Comparison of ENCODE assay signal across 8 cellular contexts in the genomic region with DNA sequence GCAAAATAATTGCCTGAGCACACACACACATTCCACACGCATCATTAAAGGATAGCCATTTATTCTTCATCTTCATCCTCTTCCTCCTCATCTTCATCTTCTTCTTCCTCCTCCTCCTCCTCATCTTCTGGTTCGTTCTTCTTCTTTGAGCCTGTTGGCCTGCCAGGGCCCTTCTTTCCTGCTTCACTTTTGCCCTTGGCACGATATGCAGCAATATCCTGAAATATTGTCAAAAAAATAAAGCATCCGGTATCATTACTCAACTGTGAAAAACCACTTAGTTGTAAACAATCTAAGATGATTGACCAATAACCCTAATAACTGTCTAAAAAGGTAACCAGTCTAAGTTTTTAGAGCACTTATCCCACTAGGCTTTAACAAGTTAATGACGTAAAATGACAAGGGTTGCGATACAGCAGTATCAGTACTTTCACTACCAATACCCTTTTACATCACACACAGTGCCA. TPM values are rescaled to one million over a fixed set of nuclear protein-coding genes. Genes with fewer than 3 reads are reported as not detected.
DNase-seq lines count a peak whose midpoint lies in the region; ATAC-seq and TF ChIP-seq lines count a peak whose summit lies in the region.
"Had no signal": no experiment of that assay in that cellular context is flagged by ENCODE, and none has a peak within 500 bp of the region (broad histone marks: within the 10 kb centered on the region; RNA-seq: fewer than 3 reads in every experiment).

No MANE protein-coding gene starts in this region.

- H3K27ac ChIP-seq in OCI-LY1 (ENCODE audit: low read depth, low read length, poor library complexity, severe bottlenecking) (peak overlapping the region; percentile 82), endodermal cell (ENCODE audit: low read depth, low read length) (no peak overlapping the region)

- H3K9ac ChIP-seq in OCI-LY1 (ENCODE audit: low read length) = peak overlapping the region; percentile 86
- no peak overlapping the region for H3K9ac ChIP-seq in endodermal cell (ENCODE audit: extremely low read depth, low read length, poor library complexity, severe bottlenecking)
- H3K9ac ChIP-seq in skeletal muscle satellite cell (ENCODE audit: low read depth, low read length) = peak overlapping the region; percentile 100

- TF ChIP-seq POLR2A in GM18505 (IDR thresholded peaks at IDR 0.05; ENCODE audit: borderline replicate concordance, extremely low read depth, insufficient read depth, insufficient read length) = peak; percentile 24

- peaks cover 50% of the 10 kb centered on the region for H3K36me3 Mint-ChIP-seq in endodermal cell (ENCODE audit: low read depth)

- no peak overlapping the region for H3K27ac Mint-ChIP-seq in endodermal cell

- H3K9me3 ChIP-seq in OCI-LY1 (ENCODE audit: low read length) = no peaks in the 10 kb centered on the region
- H3K9me3 ChIP-seq in endodermal cell (ENCODE audit: control insufficient read depth, low read length) = no peaks in the 10 kb centered on the region
- no peaks in the 10 kb centered on the region for H3K9me3 ChIP-seq in skeletal muscle satellite cell (replicated peaks; ENCODE audit: low read length)

- peaks cover 37% of the 10 kb centered on the region for H3K79me2 ChIP-seq in OCI-LY1 (ENCODE audit: insufficient read depth, low read length)

- TF ChIP-seq CTCF in OCI-LY1 (IDR thresholded peaks at IDR 0.05; ENCODE audit: low read length) (no peak), endodermal cell (conservative IDR thresholded peaks at IDR 0.05) (no peak)

- H3K27me3 Mint-ChIP-seq in endodermal cell (ENCODE audit: insufficient read depth) = peaks cover 2% of the 10 kb centered on the region

- H3F3A ChIP-seq in OCI-LY1 (ENCODE audit: insufficient read depth, low read length) = no peaks in the 10 kb centered on the region

- H3K4me2 ChIP-seq in OCI-LY1 (ENCODE audit: low read length) = peak overlapping the region; percentile 89
- peak overlapping the region; percentile 93 for H3K4me2 ChIP-seq in skeletal muscle satellite cell (ENCODE audit: low read length)

- ATAC-seq in GM18505 (IDR thresholded peaks at IDR 0.05; ENCODE audit: unreplicated experiment) (no peak), HG03565 (IDR thresholded peaks at IDR 0.05; ENCODE audit: unreplicated experiment) (no peak), GM18519 (IDR thresholded peaks at IDR 0.05; ENCODE audit: low FRiP score, unreplicated experiment) (no peak)

- H3K4me1 ChIP-seq in OCI-LY1 (ENCODE audit: insufficient read depth, low read length, severe bottlenecking) (peaks cover 35% of the 10 kb centered on the region), endodermal cell (ENCODE audit: control insufficient read depth, insufficient read depth, low read length) (no peaks in the 10 kb centered on the region), skeletal muscle satellite cell (ENCODE audit: control insufficient read depth, insufficient read depth, low read length) (peaks cover 21% of the 10 kb centered on the region)

- H3K36me3 ChIP-seq in OCI-LY1 (ENCODE audit: insufficient read depth, low read length) (peaks cover 61% of the 10 kb centered on the region), endodermal cell (ENCODE audit: control insufficient read depth, insufficient read depth, low read length) (peaks cover 52% of the 10 kb centered on the region), skeletal muscle satellite cell (ENCODE audit: insufficient read depth, low read length) (peaks cover 40% of the 10 kb centered on the region)

- no peaks in the 10 kb centered on the region for H4K20me1 ChIP-seq in OCI-LY1 (ENCODE audit: insufficient read depth, low read length)

- peak overlapping the region; percentile 99 for H3K4me3 Mint-ChIP-seq in endodermal cell

- no peak overlapping the region for H2AFZ ChIP-seq in OCI-LY1 (ENCODE audit: low read length)

- DNase-seq in endodermal cell = no peak
- no peak for DNase-seq in activated CD8-positive, alpha-beta memory T cell treated with anti-CD3 and anti-CD28 coated beads for 24 hours
- DNase-seq: naive B cell had no signal

- H3K4me1 Mint-ChIP-seq in endodermal cell = peaks cover 22% of the 10 kb centered on the region

- H3K9me2 ChIP-seq in OCI-LY1 (ENCODE audit: low read depth, low read length) = no peaks in the 10 kb centered on the region

- WGBS in endodermal cell (ENCODE audit: insufficient coverage in 1 of 2, insufficient read length in 1 of 2), 2 experiments = 93 to 94% methylated on average over 6 of the region's 6 CpGs

- H3K4me3 ChIP-seq in OCI-LY1 (ENCODE audit: low read depth, low read length, poor library complexity, severe bottlenecking) (peak overlapping the region; percentile 71), endodermal cell (ENCODE audit: low read length) (peak overlapping the region; percentile 94), skeletal muscle satellite cell (ENCODE audit: low read length) (peak overlapping the region; percentile 93)

- no peaks in the 10 kb centered on the region for H3K27me3 ChIP-seq in OCI-LY1 (ENCODE audit: insufficient read depth, low read length)
- no peaks in the 10 kb centered on the region for H3K27me3 ChIP-seq in endodermal cell (ENCODE audit: control insufficient read depth, insufficient read depth, low read length, poor library complexity, severe bottlenecking)
- no peaks in the 10 kb centered on the region for H3K27me3 ChIP-seq in skeletal muscle satellite cell (ENCODE audit: control insufficient read depth, insufficient read depth, low read length)

- no peaks in the 10 kb centered on the region for H3K9me3 Mint-ChIP-seq in endodermal cell
- H3K9me3 Mint-ChIP-seq: naive B cell had no signal

RNA-seq across cellular contexts. Expression of gene HMGB2, which starts 2.1 kb away (rescaled TPM):
- 100 to 1,000 TPM; 236 to 425 TPM for total RNA-seq in endodermal cell
- 613 TPM for polyA plus RNA-seq in endodermal cell (2013, experiment 1 of 2)
- 626 TPM for polyA plus RNA-seq in endodermal cell (2013, experiment 2 of 2)
- total RNA-seq in skeletal muscle satellite cell (2012; rRNA removed) = 46.3 and 64.9 TPM in 2 replicates

RNA-seq across cellular contexts. Expression of gene SAP30, which starts 38.7 kb away (rescaled TPM):
- total RNA-seq in endodermal cell = 10 to 100 TPM in 1 of 2 donors, 1 to 10 TPM in 1; 8.7 to 10.8 TPM
- polyA plus RNA-seq in endodermal cell (2013, experiment 1 of 2) = 39.1 TPM
- polyA plus RNA-seq in endodermal cell (2013, experiment 2 of 2) = 38.3 TPM
- total RNA-seq in skeletal muscle satellite cell (2012; rRNA removed) = 20.8 and 37.1 TPM in 2 replicates
